ENCODE assay signal across 8 cellular contexts in genomic region chr11:119585038-119585666, GRCh38.
A peak's percentile ranks its signal among the peaks of the same experiment; 100 is the strongest.
DNase-seq lines count a peak whose midpoint lies in the region; ATAC-seq and TF ChIP-seq lines count a peak whose summit lies in the region.

No MANE protein-coding gene starts in this region.

- no peak overlapping the region for H3K9ac ChIP-seq in mammary epithelial cell (ENCODE audit: insufficient read depth, low read length)

- H3K27me3 ChIP-seq in mammary epithelial cell (ENCODE audit: insufficient read depth, low read length) (no peaks in the 10 kb centered on the region), upper lobe of left lung (peaks cover 0 to 20% (median 3%) of the 10 kb centered on the region in 4 donors)

- peak; percentile 28 to 46 for ATAC-seq in activated T-cell treated with anti-CD3 and anti-CD28 coated beads, Interleukin-2, amount 50 U/mL, for 4 hours
- peak in 1 of 2 donors; percentile 34 for ATAC-seq in upper lobe of left lung (ENCODE audit: low FRiP score in 2 of 2)

- H3K79me2 ChIP-seq in mammary epithelial cell (ENCODE audit: insufficient read depth, low read length): no peaks in the 10 kb centered on the region

- H3K9me3 Mint-ChIP-seq in activated T-cell treated with anti-CD3 and anti-CD28 coated beads, Interleukin-2, amount 50 U/mL, for 4 hours: peaks cover 2% of the 10 kb centered on the region
- H3K9me3 Mint-ChIP-seq in activated T-cell treated with anti-CD3 and anti-CD28 coated beads, Interleukin-2, amount 50 U/mL, for 24 hours: no peaks in the 10 kb centered on the region

- TF ChIP-seq POLR2A in lower leg skin (IDR thresholded peaks at IDR 0.05): no peak
- TF ChIP-seq POLR2A in upper lobe of left lung (IDR thresholded peaks at IDR 0.05): no peak

- H3K4me3 Mint-ChIP-seq in activated T-cell treated with anti-CD3 and anti-CD28 coated beads, Interleukin-2, amount 50 U/mL, for 4 hours: no peak overlapping the region
- H3K4me3 Mint-ChIP-seq in activated T-cell treated with anti-CD3 and anti-CD28 coated beads, Interleukin-2, amount 50 U/mL, for 24 hours: no peak overlapping the region

- in situ Hi-C loops in mammary epithelial cell (cut with MboI; ENCODE audit: low sequenced_read_pairs in 2 of 2): no loop called here

- BruUV-seq in mammary epithelial cell (replicated peaks; lab: Mats Ljungman, UMichigan): no TSS peak

- no peaks in the 10 kb centered on the region for H4K20me1 ChIP-seq in mammary epithelial cell (ENCODE audit: insufficient read depth, low read length)

- TF ChIP-seq CTCF in mammary epithelial cell (conservative IDR thresholded peaks at IDR 0.05 in 1 of 2, IDR thresholded peaks at IDR 0.05 in 1 of 2; ENCODE audit: extremely low read depth in 1 of 2, insufficient read depth in 1 of 2, low read depth in 1 of 2, low read length in 2 of 2) (no peak), lower leg skin (IDR thresholded peaks at IDR 0.05) (no peak), upper lobe of left lung (IDR thresholded peaks at IDR 0.05) (no peak)

- no peaks in the 10 kb centered on the region for H3K36me3 Mint-ChIP-seq in activated T-cell treated with anti-CD3 and anti-CD28 coated beads, Interleukin-2, amount 50 U/mL, for 4 hours (ENCODE audit: insufficient read depth)
- H3K36me3 Mint-ChIP-seq in activated T-cell treated with anti-CD3 and anti-CD28 coated beads, Interleukin-2, amount 50 U/mL, for 24 hours (ENCODE audit: low read depth): no peaks in the 10 kb centered on the region

- intact Hi-C loops in mammary epithelial cell (cut with micrococcal nuclease) (no loop called here), lower leg skin (cut with DNase I; ENCODE audit: low total_unique reads) (no loop called here)

- TF ChIP-seq EP300 in upper lobe of left lung (IDR thresholded peaks at IDR 0.05): no peak

- peaks cover 56% of the 10 kb centered on the region for H3K27me3 Mint-ChIP-seq in activated T-cell treated with anti-CD3 and anti-CD28 coated beads, Interleukin-2, amount 50 U/mL, for 4 hours (ENCODE audit: low read depth)
- H3K27me3 Mint-ChIP-seq in activated T-cell treated with anti-CD3 and anti-CD28 coated beads, Interleukin-2, amount 50 U/mL, for 24 hours: peaks cover 80% of the 10 kb centered on the region

- H3K4me1 Mint-ChIP-seq in activated T-cell treated with anti-CD3 and anti-CD28 coated beads, Interleukin-2, amount 50 U/mL, for 4 hours (ENCODE audit: low read depth): peaks cover 7% of the 10 kb centered on the region
- peaks cover 10% of the 10 kb centered on the region for H3K4me1 Mint-ChIP-seq in activated T-cell treated with anti-CD3 and anti-CD28 coated beads, Interleukin-2, amount 50 U/mL, for 24 hours (ENCODE audit: low read depth)

- H3K36me3 ChIP-seq in mammary epithelial cell (ENCODE audit: insufficient read depth, low read length) (no peaks in the 10 kb centered on the region), upper lobe of left lung (no peaks in the 10 kb centered on the region)

- H3K4me2 ChIP-seq in mammary epithelial cell (ENCODE audit: insufficient read depth, low read depth, low read length): peak overlapping the region; percentile 95

- CTCF ChIA-PET in mammary epithelial cell (lab: Charles Lee; ENCODE audit: low non-redundant PET): no interaction called here

- H3K27ac Mint-ChIP-seq in activated T-cell treated with anti-CD3 and anti-CD28 coated beads, Interleukin-2, amount 50 U/mL, for 24 hours: no peak overlapping the region

- peaks cover 18% of the 10 kb centered on the region for H3K4me1 ChIP-seq in mammary epithelial cell (ENCODE audit: insufficient read depth, low read length)
- H3K4me1 ChIP-seq in upper lobe of left lung: peaks cover 16 to 20% (median 18%) of the 10 kb centered on the region in 4 donors

- H3K9me3 ChIP-seq in mammary epithelial cell (replicated peaks; ENCODE audit: insufficient read depth, low read length): peaks cover 1% of the 10 kb centered on the region
- H3K9me3 ChIP-seq in upper lobe of left lung: no peaks in the 10 kb centered on the region

- under 1% methylated on average over 17 of the region's 38 CpGs for WGBS in mammary epithelial cell (ENCODE audit: low coverage, missing lambda C conversion rate)
- WGBS in lower leg skin, 2 donors: 9% methylated on average over 16 to 36 of the region's 38 CpGs
- WGBS in upper lobe of left lung, 2 donors: 10 to 51% methylated on average over 8 to 24 of the region's 38 CpGs

- dilution Hi-C loops in mammary epithelial cell (cut with HindIII; ENCODE audit: low sequenced_read_pairs): no loop called here

- H2AFZ ChIP-seq in mammary epithelial cell (ENCODE audit: low read depth, low read length): peak overlapping the region; percentile 84

- H3K4me3 ChIP-seq in mammary epithelial cell (replicated peaks in 1 of 3; ENCODE audit: insufficient read depth in 1 of 3, low read depth in 2 of 3, low read length in 3 of 3): peak overlapping the region; percentile 34 to 37 (median 36)
- peak overlapping the region; percentile 15 for H3K4me3 ChIP-seq in lower leg skin (ENCODE audit: low read depth, poor library complexity, severe bottlenecking)
- peak overlapping the region; percentile 24 to 49 (median 38) for H3K4me3 ChIP-seq in upper lobe of left lung

- no peak for DNase-seq in activated T-cell treated with anti-CD3 and anti-CD28 coated beads, Interleukin-2, amount 50 U/mL, for 4 hours
- no peak for DNase-seq in activated T-cell treated with anti-CD3 and anti-CD28 coated beads, Interleukin-2, amount 50 U/mL, for 24 hours
- DNase-seq in mammary epithelial cell (peak; percentile 29), lower leg skin (ENCODE audit: low spot score in 2 of 2) (peak; percentile 39 to 87), upper lobe of left lung (peak; percentile 31 to 85), germinal center (ENCODE audit: low spot score) (no peak), NOMO-1 treated with DMSO at 0.1 percent for 48 hours (lab: John Stamatoyannopoulos, UW; ENCODE audit: unreplicated experiment) (no peak)
- no peak for DNase-seq in stimulated activated CD4-positive, alpha-beta T cell treated with anti-CD3 and anti-CD28 coated beads, Interleukin-2, amount 100 ng/mL, for 48 hours

- H3K27ac ChIP-seq in mammary epithelial cell (ENCODE audit: insufficient read depth, low read depth, low read length) (no peak overlapping the region), upper lobe of left lung (peak overlapping the region in 1 of 4 donors; percentile 3)

Comparison
In these comparisons a context has a peak if more than half of its experiments do, and no peak if none do; other contexts are left out.
1. DNase-seq: peak in mammary epithelial cell (single experiment), lower leg skin (2 of 2) and upper lobe of left lung (2 of 2); none in activated T-cell treated with anti-CD3 and anti-CD28 coated beads, Interleukin-2, amount 50 U/mL, for 4 hours (single experiment), activated T-cell treated with anti-CD3 and anti-CD28 coated beads, Interleukin-2, amount 50 U/mL, for 24 hours (single experiment), stimulated activated CD4-positive, alpha-beta T cell treated with anti-CD3 and anti-CD28 coated beads, Interleukin-2, amount 100 ng/mL, for 48 hours (0 of 2), germinal center (single experiment) and NOMO-1 treated with DMSO at 0.1 percent for 48 hours (single experiment).
2. Peak in every context shown above with its lines, with median percentiles within 50 percentile points of each other: H3K4me3 ChIP-seq.